Comparison of ENCODE assay signal across 7 cellular contexts in genomic region chr6:131062245-131063027, GRCh38. TPM values are rescaled to one million over a fixed set of nuclear protein-coding genes. Genes with fewer than 3 reads are reported as not detected.
A peak's percentile ranks its signal among the peaks of the same experiment; 100 is the strongest.
DNase-seq lines count a peak whose midpoint lies in the region; ATAC-seq and TF ChIP-seq lines count a peak whose summit lies in the region.

No MANE protein-coding gene starts in this region.

- TF ChIP-seq CTCF in WI38 (IDR thresholded peaks at IDR 0.05; ENCODE audit: low read depth, low read length) (no peak), lower lobe of right lung (IDR thresholded peaks at IDR 0.05) (no peak)

- no peaks in the 10 kb centered on the region for H3K27me3 ChIP-seq in duodenal mucosa (ENCODE audit: control insufficient read depth in 1 of 2, insufficient read depth in 2 of 2, low read length in 2 of 2)
- no peaks in the 10 kb centered on the region for H3K27me3 ChIP-seq in lower lobe of right lung (ENCODE audit: low read depth)

- peak; percentile 1 for ATAC-seq in GM18870 (IDR thresholded peaks at IDR 0.05; ENCODE audit: unreplicated experiment)
- ATAC-seq in HG03095 (IDR thresholded peaks at IDR 0.05; ENCODE audit: unreplicated experiment), result peak; percentile 18
- peak; percentile 59 for ATAC-seq in lower lobe of right lung

- intact Hi-C loops in lower lobe of right lung (cut with DNase I), result no loop called here

- DNase-seq in lower lobe of right lung (peak; percentile 51), superior temporal gyrus (ENCODE audit: extremely low spot score) (peak; percentile 38), NCI-H1436 (lab: John Stamatoyannopoulos, UW) (no peak)

- peaks cover 18 to 34% of the 10 kb centered on the region in 2 donors for H3K4me1 ChIP-seq in duodenal mucosa (ENCODE audit: control insufficient read depth in 1 of 2, insufficient read depth in 2 of 2, low read length in 2 of 2)
- H3K4me1 ChIP-seq in lower lobe of right lung, result peaks cover 18% of the 10 kb centered on the region

- H3K27ac ChIP-seq in duodenal mucosa (ENCODE audit: low read depth, low read length) (peak overlapping the region; percentile 43), lower lobe of right lung (peak overlapping the region; percentile 80)

- H3K4me3 ChIP-seq in WI38 (ENCODE audit: low read depth, low read length) (peak overlapping the region; percentile 93), duodenal mucosa (ENCODE audit: low read depth in 1 of 2, low read length in 2 of 2) (peak overlapping the region; percentile 78), lower lobe of right lung (peak overlapping the region; percentile 87)

- peak overlapping the region; percentile 45 to 69 for H3K9ac ChIP-seq in duodenal mucosa (ENCODE audit: low read depth in 1 of 2, low read length in 2 of 2)

- no peaks in the 10 kb centered on the region for H3K9me3 ChIP-seq in duodenal mucosa (ENCODE audit: control insufficient read depth in 1 of 2, low read length in 2 of 2)
- no peaks in the 10 kb centered on the region for H3K9me3 ChIP-seq in lower lobe of right lung

- H3K36me3 ChIP-seq in duodenal mucosa (ENCODE audit: control insufficient read depth in 1 of 2, insufficient read depth in 2 of 2, low read length in 2 of 2), result no peaks in the 10 kb centered on the region
- H3K36me3 ChIP-seq in lower lobe of right lung, result no peaks in the 10 kb centered on the region

RNA-seq across cellular contexts. Expression of gene EPB41L2, which starts 0.6 kb away (rescaled TPM):
- 124 TPM for total RNA-seq in lower lobe of right lung

Comparison
In these comparisons a context has a peak if more than half of its experiments do, and no peak if none do; other contexts are left out.
1. ATAC-seq: peak in every context shown above with its lines; median percentile 59 in lower lobe of right lung; 18 in HG03095; 1 in GM18870.